Comparison of ENCODE assay signal across 8 cellular contexts in genomic region chrX:107718156-107718621, GRCh38. TPM values are rescaled to one million over a fixed set of nuclear protein-coding genes. Genes with fewer than 3 reads are reported as not detected.
A peak's percentile ranks its signal among the peaks of the same experiment; 100 is the strongest.
DNase-seq lines count a peak whose midpoint lies in the region; ATAC-seq and TF ChIP-seq lines count a peak whose summit lies in the region.

No MANE protein-coding gene starts in this region.

- peak overlapping the region in 1 of 2 donors; percentile 93 for H3K27ac ChIP-seq in right atrium auricular region

- in situ Hi-C loops in G401 (cut with HindIII; ENCODE audit: low sequenced_read_pairs): no loop called here

- no peaks in the 10 kb centered on the region for H3K9me3 ChIP-seq in MG63
- H3K9me3 ChIP-seq in right atrium auricular region: no peaks in the 10 kb centered on the region

- H3K36me3 ChIP-seq in MG63 (no peaks in the 10 kb centered on the region), right atrium auricular region (peaks cover 34% of the 10 kb centered on the region)

- H3K4me3 ChIP-seq in MG63 (no peak overlapping the region), right atrium auricular region (no peak overlapping the region)

- H3K27me3 ChIP-seq in MG63: no peaks in the 10 kb centered on the region
- no peaks in the 10 kb centered on the region for H3K27me3 ChIP-seq in right atrium auricular region

- H3K4me1 ChIP-seq in right atrium auricular region: peaks cover 0 to 27% of the 10 kb centered on the region in 2 donors

- peak; percentile 84 for DNase-seq in G401 (ENCODE audit: low spot score)
- DNase-seq in MG63: peak; percentile 52
- peak; percentile 49 for DNase-seq in SKM-1 treated with dmso at 0.1 percent for 144 hours (lab: John Stamatoyannopoulos, UW; ENCODE audit: unreplicated experiment)
- peak; percentile 93 for DNase-seq in amniotic epithelial cell (ENCODE audit: low read depth)
- DNase-seq in right atrium auricular region (ENCODE audit: low spot score): peak; percentile 90
- peak; percentile 85 for DNase-seq in sciatic nerve (ENCODE audit: low spot score)
- no peak for DNase-seq in GF-D8 (lab: John Stamatoyannopoulos, UW)

- ATAC-seq in sciatic nerve (peak; percentile 51), GM19463 (IDR thresholded peaks at IDR 0.05; ENCODE audit: unreplicated experiment) (no peak)

- peak; percentile 90 to 91 for TF ChIP-seq CTCF in right atrium auricular region (IDR thresholded peaks at IDR 0.05)

- intact Hi-C loops in sciatic nerve (cut with DNase I): loop anchor here (10.0 kb wide), 1 partner anchor 53 kb away; no protein-coding TSS in a partner anchor

RNA-seq across cellular contexts. Expression of gene TSC22D3, which starts 57.4 kb away (rescaled TPM):
- total RNA-seq in G401 (2014; rRNA removed; shearing (Covaris generic)): not detected in 2 replicates
- total RNA-seq in MG63 (2014; rRNA removed; shearing (Covaris generic); ENCODE audit: low replicate concordance): 15.7 and 17.0 TPM in 2 replicates
- total RNA-seq in right atrium auricular region (100 to 1,000 TPM; 184 to 193 TPM), sciatic nerve (93.5 TPM)

RNA-seq across cellular contexts. Expression of gene NCBP2L, which starts 59.3 kb away (rescaled TPM):
- not detected in 2 replicates for total RNA-seq in G401 (2014; rRNA removed; shearing (Covaris generic))
- not detected in 2 replicates for total RNA-seq in MG63 (2014; rRNA removed; shearing (Covaris generic); ENCODE audit: low replicate concordance)
- not detected for total RNA-seq in right atrium auricular region
- not detected for total RNA-seq in sciatic nerve

Comparison
In these comparisons a context has a peak if more than half of its experiments do, and no peak if none do; other contexts are left out.
1. RNA of gene TSC22D3, which starts 57.4 kb away (total RNA-seq): 184 to 193 TPM in right atrium auricular region, 93.5 TPM in sciatic nerve (single experiment) and 15.7 to 17.0 TPM in MG63; not detected in G401; every median in the first group is over 10 times any median in the second.